18 cellular contexts compared by ENCODE assay signal in genomic region chr20:47476452-47476851, GRCh38. TPM values are rescaled to one million over a fixed set of nuclear protein-coding genes. Genes with fewer than 3 reads are reported as not detected.
DNase-seq lines count a peak whose midpoint lies in the region; ATAC-seq, FAIRE-seq and TF ChIP-seq lines count a peak whose summit lies in the region.
"Had no signal": no experiment of that assay in that cellular context is flagged by ENCODE, and none has a peak within 500 bp of the region (broad histone marks: within the 10 kb centered on the region; RNA-seq: fewer than 3 reads in every experiment).

No MANE protein-coding gene starts in this region.

- H3K4me1 ChIP-seq in HepG2 (ENCODE audit: insufficient read depth, low read length): peaks cover 41% of the 10 kb centered on the region
- no peaks in the 10 kb centered on the region for H3K4me1 ChIP-seq in right lobe of liver
- no peaks in the 10 kb centered on the region for H3K4me1 ChIP-seq in endothelial cell of umbilical vein (ENCODE audit: control insufficient read depth, extremely low read depth, insufficient read depth, low read length)

- TF ChIP-seq CTCF in HepG2 (CRISPR knock-in tag; IDR thresholded peaks at IDR 0.05) (no peak), right lobe of liver (IDR thresholded peaks at IDR 0.05) (no peak), SU-DHL-6 (IDR thresholded peaks at IDR 0.05; ENCODE audit: insufficient read depth, low read length, poor library complexity, severe bottlenecking) (no peak), endothelial cell of umbilical vein (IDR thresholded peaks at IDR 0.05; ENCODE audit: extremely low read depth in 1 of 2, insufficient read depth in 1 of 2, low read depth in 1 of 2, low read length in 2 of 2) (no peak), subcutaneous adipose tissue (IDR thresholded peaks at IDR 0.05; ENCODE audit: low read depth) (peak; percentile 58)

- TF ChIP-seq RAD21 in HepG2 (CRISPR knock-in tag; IDR thresholded peaks at IDR 0.05): no peak

- FAIRE-seq in HepG2 (lab: Jason Lieb, UNC): no peak
- FAIRE-seq in endothelial cell of umbilical vein (lab: Jason Lieb, UNC): peak; percentile 62
- FAIRE-seq: A549, GM18507, H1 had no signal

- 82% methylated on average over 2 of the region's 2 CpGs for WGBS in HepG2 (ENCODE audit: low lambda C conversion rate)
- 100% methylated on average over 2 of the region's 2 CpGs for WGBS in right lobe of liver (ENCODE audit: insufficient coverage, low coverage, low lambda C conversion rate, missing lambda C conversion rate)

- H3K79me2 ChIP-seq in HepG2 (ENCODE audit: insufficient read depth, low read length) (no peaks in the 10 kb centered on the region), SU-DHL-6 (ENCODE audit: insufficient read depth, low read length) (0 out of 2 replicates have a peak, but pooled peaks cover 3% of the 10 kb centered on the region), endothelial cell of umbilical vein (ENCODE audit: control insufficient read depth, insufficient read depth, low read length) (no peaks in the 10 kb centered on the region)

- TF ChIP-seq EP300 in HepG2 (IDR thresholded peaks at IDR 0.05; ENCODE audit: low read depth in 2 of 2, low read length in 2 of 2) (no peak), HepG2 (CRISPR knock-in tag; IDR thresholded peaks at IDR 0.05; ENCODE audit: borderline replicate concordance) (no peak)

- H3K9me1 ChIP-seq in endothelial cell of umbilical vein (replicated peaks; ENCODE audit: control insufficient read depth, extremely low read depth, insufficient read depth, low read length): no peaks in the 10 kb centered on the region

- H3F3A ChIP-seq in SU-DHL-6 (ENCODE audit: insufficient read depth): peaks cover 60% of the 10 kb centered on the region

- DNase-seq in HepG2 (ENCODE audit: low spot score) (no peak), right lobe of liver (no peak), endothelial cell of umbilical vein (ENCODE audit: low read depth, low spot score) (no peak), Ammon's horn (ENCODE audit: low spot score) (no peak), CD1c-positive myeloid dendritic cell (ENCODE audit: extremely low spot score) (no peak), SIG-M5 treated with dmso at 0.1 percent for 504 hours (lab: John Stamatoyannopoulos, UW; ENCODE audit: unreplicated experiment) (no peak)
- DNase-seq: CD4-positive, CD25-positive, alpha-beta regulatory T cell; DMS53; HCEC 1CT; HFFc6; KBM-7 had no signal

- no peak overlapping the region for H3K9ac ChIP-seq in HepG2 (ENCODE audit: insufficient read depth, low read depth, low read length)
- H3K9ac ChIP-seq in SU-DHL-6 (ENCODE audit: low read length): 0 out of 2 replicates have a peak overlapping the region, but pooled peaks have one; percentile 6
- no peak overlapping the region for H3K9ac ChIP-seq in endothelial cell of umbilical vein (replicated peaks; ENCODE audit: extremely low read depth, insufficient read depth, low read length)
- H3K9ac ChIP-seq: BLaER1 had no signal

- H2AFZ ChIP-seq in HepG2 (ENCODE audit: low read length): no peak overlapping the region
- no peak overlapping the region for H2AFZ ChIP-seq in SU-DHL-6 (ENCODE audit: low read depth, low read length, severe bottlenecking)
- no peak overlapping the region for H2AFZ ChIP-seq in endothelial cell of umbilical vein (ENCODE audit: low read depth, low read length)

- CTCF ChIA-PET in HepG2 (lab: Yijun Ruan, JAX; ENCODE audit: low intra/inter-chr PET ratio, low total read pairs) (no interaction called here), endothelial cell of umbilical vein (lab: Charles Lee) (no interaction called here)

- H3K27me3 ChIP-seq in HepG2 (ENCODE audit: control insufficient read depth in 1 of 2, insufficient read depth in 2 of 2, low read length in 2 of 2) (no peaks in the 10 kb centered on the region), right lobe of liver (no peaks in the 10 kb centered on the region), SU-DHL-6 (ENCODE audit: low read length) (no peaks in the 10 kb centered on the region), endothelial cell of umbilical vein (ENCODE audit: control insufficient read depth in 2 of 2, insufficient read depth in 2 of 2, low read length in 2 of 2) (no peaks in the 10 kb centered on the region)
- H3K27me3 ChIP-seq: BLaER1 had no signal

- in situ Hi-C loops in HepG2 (cut with HindIII; ENCODE audit: extremely low pct_ligation_motif_present, low pct_unique_long_range_greater_than_20kb): no loop called here

- H4K20me1 ChIP-seq in HepG2 (ENCODE audit: insufficient read depth, low read length): no peaks in the 10 kb centered on the region
- H4K20me1 ChIP-seq in SU-DHL-6 (ENCODE audit: low read depth, low read length): no peaks in the 10 kb centered on the region
- H4K20me1 ChIP-seq in endothelial cell of umbilical vein (replicated peaks; ENCODE audit: control insufficient read depth, extremely low read depth, insufficient read depth, low read length): no peaks in the 10 kb centered on the region
- H4K20me1 ChIP-seq: BLaER1 had no signal

- intact Hi-C loops in HepG2 (cut with micrococcal nuclease; ENCODE audit: unreplicated experiment): no loop called here
- intact Hi-C loops in right lobe of liver (cut with DNase I): no loop called here
- intact Hi-C loops in endothelial cell of umbilical vein (cut with micrococcal nuclease): no loop called here

- H3K36me3 ChIP-seq in HepG2 (replicated peaks in 1 of 2; ENCODE audit: control insufficient read depth in 1 of 2, insufficient read depth in 2 of 2, low read length in 2 of 2) (no peaks in the 10 kb centered on the region), right lobe of liver (no peaks in the 10 kb centered on the region), SU-DHL-6 (ENCODE audit: low read length) (no peaks in the 10 kb centered on the region), endothelial cell of umbilical vein (ENCODE audit: control insufficient read depth in 2 of 2, extremely low read depth in 1 of 2, insufficient read depth in 2 of 2, low read length in 2 of 2) (no peaks in the 10 kb centered on the region)
- H3K36me3 ChIP-seq: BLaER1 had no signal

- H3K4me2 ChIP-seq in HepG2 (ENCODE audit: low read depth, low read length) (no peak overlapping the region), SU-DHL-6 (ENCODE audit: low read depth, low read length, poor library complexity, severe bottlenecking) (peak overlapping the region; percentile 7), endothelial cell of umbilical vein (ENCODE audit: insufficient read depth, low read length) (no peak overlapping the region)
- H3K4me2 ChIP-seq: A549, BLaER1 had no signal

- TF ChIP-seq POLR2A in HepG2 (IDR thresholded peaks at IDR 0.05; ENCODE audit: insufficient read depth in 1 of 2, low read depth in 2 of 2, low read length in 2 of 2) (no peak), right lobe of liver (IDR thresholded peaks at IDR 0.05) (no peak), endothelial cell of umbilical vein (IDR thresholded peaks at IDR 0.05; ENCODE audit: low read depth, low read length) (no peak)

- no peaks in the 10 kb centered on the region for H3K9me3 ChIP-seq in HepG2 (ENCODE audit: low read length)
- H3K9me3 ChIP-seq in right lobe of liver: no peaks in the 10 kb centered on the region
- H3K9me3 ChIP-seq in SU-DHL-6 (ENCODE audit: insufficient read depth, low read length): no peaks in the 10 kb centered on the region
- no peaks in the 10 kb centered on the region for H3K9me3 ChIP-seq in endothelial cell of umbilical vein (replicated peaks; ENCODE audit: control insufficient read depth, insufficient read depth, low read length)
- H3K9me3 ChIP-seq: A549, BLaER1 had no signal

- H3K4me3 ChIP-seq in HepG2 (replicated peaks in 1 of 3; ENCODE audit: insufficient read depth in 1 of 3, low read depth in 2 of 3, low read length in 3 of 3): no peak overlapping the region
- no peak overlapping the region for H3K4me3 ChIP-seq in right lobe of liver
- H3K4me3 ChIP-seq in SU-DHL-6 (ENCODE audit: insufficient read depth, low read length, poor library complexity, severe bottlenecking): no peak overlapping the region
- no peak overlapping the region for H3K4me3 ChIP-seq in endothelial cell of umbilical vein (replicated peaks in 1 of 3; ENCODE audit: insufficient read depth in 1 of 3, low read depth in 1 of 3, low read length in 3 of 3)
- H3K4me3 ChIP-seq: A549, BLaER1 had no signal

- ATAC-seq in HepG2 (no peak), right lobe of liver (no peak)
- ATAC-seq: A549 had no signal

- POLR2A ChIA-PET in HepG2 (lab: Yijun Ruan, JAX) (no interaction called here), endothelial cell of umbilical vein (lab: Charles Lee) (no interaction called here)

- BruUV-seq in HepG2 (replicated peaks; lab: Mats Ljungman, UMichigan): no TSS peak
- BruUV-seq in endothelial cell of umbilical vein (replicated peaks; lab: Mats Ljungman, UMichigan): no TSS peak

- H3K27ac ChIP-seq in HepG2 (ENCODE audit: extremely low read length, insufficient read depth, low read length): no peak overlapping the region
- no peak overlapping the region for H3K27ac ChIP-seq in right lobe of liver
- peak overlapping the region; percentile 66 for H3K27ac ChIP-seq in SU-DHL-6 (ENCODE audit: low read depth, low read length)
- H3K27ac ChIP-seq in endothelial cell of umbilical vein (ENCODE audit: insufficient read depth, low read depth, low read length): no peak overlapping the region
- H3K27ac ChIP-seq: A549, BLaER1, HL-60 had no signal

- dilution Hi-C loops in endothelial cell of umbilical vein (cut with MboI; ENCODE audit: extremely low pct_ligation_motif_present, low sequenced_read_pairs): no loop called here

- no peaks in the 10 kb centered on the region for H3K9me2 ChIP-seq in SU-DHL-6 (replicated peaks; ENCODE audit: insufficient read depth, low read length)

RNA-seq across cellular contexts. Expression of gene NCOA3, which starts 25.2 kb away (rescaled TPM):
- total RNA-seq in HepG2 (2016; rRNA removed; fragmentation: Illumina TruSeq; extraction: Trizol) (56.8 and 76.2 TPM in 2 replicates), right lobe of liver (10 to 100 TPM; 11.2 to 15.1 (median 13.8) TPM), endothelial cell of umbilical vein (26.7 and 35.6 TPM in 2 replicates), subcutaneous adipose tissue (10 to 100 TPM; 41.6 to 74.7 (median 55.8) TPM)
- total RNA-seq in HepG2 (2016; cell fraction: cytosol; rRNA removed; fragmentation: Illumina TruSeq; extraction: Trizol; ENCODE audit: low read depth): 30.2 and 36.5 TPM in 2 replicates
- 56.0 and 74.0 TPM in 2 replicates for total RNA-seq in HepG2 (2016; cell fraction: insoluble cytoplasmic fraction; rRNA removed; fragmentation: Illumina TruSeq; extraction: Trizol)
- total RNA-seq in HepG2 (2016; cell fraction: membrane; rRNA removed; fragmentation: Illumina TruSeq; extraction: Trizol): 34.2 and 36.7 TPM in 2 replicates
- 59.3 and 64.3 TPM in 2 replicates for total RNA-seq in HepG2 (2016; cell fraction: nucleus; rRNA removed; fragmentation: Illumina TruSeq; extraction: Trizol)
- polyA plus RNA-seq in HepG2 (2011; rRNA removed) (25.0 and 35.0 TPM in 2 replicates), endothelial cell of umbilical vein (10.7 and 12.0 TPM in 2 replicates)
- 17.2 and 18.9 TPM in 2 replicates for polyA plus RNA-seq in HepG2 (2011; cell fraction: cytosol; rRNA removed)
- polyA plus RNA-seq in HepG2 (2011; cell fraction: nucleus; rRNA removed): 36.9 and 40.6 TPM in 2 replicates
- polyA plus RNA-seq in HepG2 (2012): 22.6 and 26.9 TPM in 2 replicates
- polyA plus RNA-seq in HepG2 (2016; cell fraction: cytosol; fragmentation: Illumina TruSeq; extraction: Trizol; ENCODE audit: low read depth): 2.0 and 2.4 TPM in 2 replicates
- 40.1 and 40.4 TPM in 2 replicates for polyA plus RNA-seq in HepG2 (2016; cell fraction: insoluble cytoplasmic fraction; fragmentation: Illumina TruSeq; extraction: Trizol; ENCODE audit: low read depth)
- polyA plus RNA-seq in HepG2 (2016; cell fraction: membrane; fragmentation: Illumina TruSeq; extraction: Trizol; ENCODE audit: low read depth): 5.5 and 5.7 TPM in 2 replicates
- polyA plus RNA-seq in HepG2 (2016; cell fraction: nucleus; fragmentation: Illumina TruSeq; extraction: Trizol; ENCODE audit: insufficient read depth, low read depth): 53.5 and 57.7 TPM in 2 replicates
- 49.8 and 56.6 TPM in 2 replicates for polyA minus RNA-seq in HepG2 (2011; rRNA and poly(A)+ RNA removed; ENCODE audit: low replicate concordance)
- 41.6 and 42.5 TPM in 2 replicates for polyA minus RNA-seq in HepG2 (2011; cell fraction: cytosol; rRNA and poly(A)+ RNA removed)
- polyA minus RNA-seq in HepG2 (2011; cell fraction: nucleus; rRNA and poly(A)+ RNA removed): 75.8 and 76.3 TPM in 2 replicates
- polyA plus RNA-seq in endothelial cell of umbilical vein (2011; cell fraction: cytosol; rRNA removed): 10.6 and 10.7 TPM in 2 replicates
- 31.8 and 35.8 TPM in 2 replicates for polyA plus RNA-seq in endothelial cell of umbilical vein (2011; cell fraction: nucleus; rRNA removed)
- 16.0 and 18.8 TPM in 2 replicates for polyA plus RNA-seq in endothelial cell of umbilical vein (2012)
- 39.9 and 40.3 TPM in 2 replicates for polyA minus RNA-seq in endothelial cell of umbilical vein
- polyA minus RNA-seq in endothelial cell of umbilical vein (2011; cell fraction: cytosol; rRNA and poly(A)+ RNA removed): 26.3 TPM
- 33.4 and 48.6 TPM in 2 replicates for polyA minus RNA-seq in endothelial cell of umbilical vein (2011; cell fraction: nucleus; rRNA and poly(A)+ RNA removed)
